8 cellular contexts compared by ENCODE assay signal in genomic region chr11:46826310-46827044, GRCh38. TPM values are rescaled to one million over a fixed set of nuclear protein-coding genes. Genes with fewer than 3 reads are reported as not detected.
DNase-seq lines count a peak whose midpoint lies in the region; ATAC-seq and TF ChIP-seq lines count a peak whose summit lies in the region.

No MANE protein-coding gene starts in this region.

- H3K14ac ChIP-seq in trophoblast cell (ENCODE audit: low read length): no peak overlapping the region

- H4K8ac ChIP-seq in trophoblast cell (ENCODE audit: low read depth, low read length): no peak overlapping the region

- H3K27ac ChIP-seq in C4-2B: 0 out of 2 replicates have a peak overlapping the region, but pooled peaks have one; percentile 5
- H3K27ac ChIP-seq in adrenal gland: peak overlapping the region; percentile 51 to 90 (median 72)
- peak overlapping the region in 9 of 10 donors; percentile 64 to 87 (median 78) for H3K27ac ChIP-seq in heart right ventricle
- peak overlapping the region; percentile 24 for H3K27ac ChIP-seq in trophoblast cell (ENCODE audit: low read depth, low read length)
- H3K27ac ChIP-seq in tibial nerve: peak overlapping the region in 3 of 4 donors; percentile 56 to 80 (median 66)

- H3K4me1 ChIP-seq in adrenal gland (replicated peaks in 1 of 2) (peaks cover 34 to 46% of the 10 kb centered on the region in 2 donors), heart right ventricle (peaks cover 0 to 54% (median 40%) of the 10 kb centered on the region in 9 donors), trophoblast cell (ENCODE audit: control insufficient read depth in 1 of 2, insufficient read depth in 2 of 2, low read length in 2 of 2) (peaks cover 3 to 6% of the 10 kb centered on the region in 2 experiments), tibial nerve (peaks cover 0 to 35% (median 11%) of the 10 kb centered on the region in 4 donors)

- TF ChIP-seq CTCF in C4-2B (conservative IDR thresholded peaks at IDR 0.05): no peak
- peak in 4 of 6 experiments; percentile 16 to 36 (median 24) for TF ChIP-seq CTCF in adrenal gland (IDR thresholded peaks at IDR 0.05)
- TF ChIP-seq CTCF in heart right ventricle (IDR thresholded peaks at IDR 0.05): peak in 4 of 9 donors; percentile 31 to 46 (median 38)
- TF ChIP-seq CTCF in tibial nerve (IDR thresholded peaks at IDR 0.05): peak in 3 of 5 experiments; percentile 17 to 52 (median 33)

- no peak overlapping the region for H2AK5ac ChIP-seq in trophoblast cell (ENCODE audit: low read length)

- no peaks in the 10 kb centered on the region for H3K79me1 ChIP-seq in trophoblast cell (ENCODE audit: low read length)

- TF ChIP-seq POLR2A in adrenal gland (IDR thresholded peaks at IDR 0.05): peak; percentile 39 to 77
- TF ChIP-seq POLR2A in tibial nerve (IDR thresholded peaks at IDR 0.05): no peak

- H3K36me3 ChIP-seq in adrenal gland (replicated peaks in 1 of 2) (no peaks in the 10 kb centered on the region), heart right ventricle (no peaks in the 10 kb centered on the region), trophoblast cell (ENCODE audit: control insufficient read depth in 1 of 2, insufficient read depth in 2 of 2, low read length in 2 of 2) (no peaks in the 10 kb centered on the region), tibial nerve (no peaks in the 10 kb centered on the region)

- intact Hi-C loops in adrenal gland (cut with DNase I): no loop called here
- intact Hi-C loops in heart right ventricle (cut with DNase I): loop anchor here in 4 of 10 donors (1.0 to 2.0 kb wide), 2 partner anchors 20 kb away; partner anchors contain the start of gene CKAP5 (in 4 of the 4)

- DNase-seq in HPDE6-E6E7 (ENCODE audit: extremely low spot score): peak; percentile 59
- peak; percentile 32 to 81 for DNase-seq in SW 1271 (lab: John Stamatoyannopoulos, UW)
- DNase-seq in adrenal gland: peak; percentile 79 to 92 (median 87)
- DNase-seq in heart right ventricle: peak; percentile 84 to 85
- DNase-seq in trophoblast cell: peak; percentile 83 to 85
- peak; percentile 67 to 74 for DNase-seq in tibial nerve (ENCODE audit: low spot score in 2 of 2)

- no peak overlapping the region for H2BK12ac ChIP-seq in trophoblast cell (ENCODE audit: low read length)

- WGBS in adrenal gland, 4 donors: 1 to 6% (median 3%) methylated on average over 2 to 32 of the region's 32 CpGs
- 1% methylated on average over 32 of the region's 32 CpGs for WGBS in heart right ventricle, 2 donors
- no CpG with 5 or more reads among the region's 32 CpGs for WGBS in trophoblast cell (ENCODE audit: extremely low coverage, insufficient coverage, insufficient read length)
- 2 to 3% methylated on average over 14 to 16 of the region's 32 CpGs for WGBS in tibial nerve, 2 donors

- peak in 1 of 2 donors; percentile 52 for TF ChIP-seq EP300 in tibial nerve (IDR thresholded peaks at IDR 0.05)

- peak overlapping the region; percentile 14 for H3K18ac ChIP-seq in trophoblast cell (ENCODE audit: low read length)

- H4K91ac ChIP-seq in trophoblast cell (ENCODE audit: low read depth, low read length): no peak overlapping the region

- ATAC-seq in GM19452 (IDR thresholded peaks at IDR 0.05; ENCODE audit: unreplicated experiment) (peak; percentile 98), heart right ventricle (peak; percentile 99)

- no peak overlapping the region for H2AFZ ChIP-seq in trophoblast cell (ENCODE audit: insufficient read depth, low read length, poor library complexity)

- peak overlapping the region; percentile 85 for H3K4me2 ChIP-seq in trophoblast cell (ENCODE audit: low read length)

- no peak overlapping the region for H2BK5ac ChIP-seq in trophoblast cell (ENCODE audit: low read depth, low read length, poor library complexity)

- H3K4ac ChIP-seq in trophoblast cell (ENCODE audit: low read depth, low read length): peak overlapping the region; percentile 37

- no peaks in the 10 kb centered on the region for H3K27me3 ChIP-seq in adrenal gland
- no peaks in the 10 kb centered on the region for H3K27me3 ChIP-seq in heart right ventricle
- no peaks in the 10 kb centered on the region for H3K27me3 ChIP-seq in trophoblast cell (ENCODE audit: insufficient read depth, low read length)
- no peaks in the 10 kb centered on the region for H3K27me3 ChIP-seq in tibial nerve

- H2BK120ac ChIP-seq in trophoblast cell (ENCODE audit: insufficient read depth, low read length, poor library complexity): no peak overlapping the region

- H3K4me3 ChIP-seq in adrenal gland (peak overlapping the region; percentile 31 to 92 (median 68)), heart right ventricle (peak overlapping the region; percentile 19 to 81 (median 66)), trophoblast cell (ENCODE audit: low read depth, low read length) (peak overlapping the region; percentile 62), tibial nerve (peak overlapping the region; percentile 30 to 64 (median 54))

- no peak overlapping the region for H3K23ac ChIP-seq in trophoblast cell (ENCODE audit: low read length)

- H4K12ac ChIP-seq in trophoblast cell (ENCODE audit: low read depth, low read length): no peak overlapping the region

- H3K79me2 ChIP-seq in trophoblast cell (ENCODE audit: control insufficient read depth, insufficient read depth, low read length, poor library complexity): peaks cover 7% of the 10 kb centered on the region

- peak overlapping the region; percentile 39 for H3K9ac ChIP-seq in trophoblast cell (ENCODE audit: low read length)

- H3K9me3 ChIP-seq in adrenal gland (replicated peaks in 1 of 3) (no peaks in the 10 kb centered on the region), heart right ventricle (no peaks in the 10 kb centered on the region), trophoblast cell (ENCODE audit: insufficient read depth, low read depth, low read length) (no peaks in the 10 kb centered on the region), tibial nerve (no peaks in the 10 kb centered on the region)

RNA-seq across cellular contexts. Expression of gene CKAP5, which starts 19.6 kb away (rescaled TPM):
- total RNA-seq in adrenal gland (100 to 1,000 TPM in 4 of 8 donors, 10 to 100 TPM in 4; 71.4 to 174 (median 98.5) TPM), heart right ventricle (100 to 1,000 TPM in 2 of 10 donors, 10 to 100 TPM in 8; 67.7 to 114 (median 82.7) TPM), tibial nerve (10 to 100 TPM; 36.9 to 52.7 (median 47.7) TPM)
- polyA plus RNA-seq in adrenal gland (10 to 100 TPM; 18.0 to 99.7 (median 18.2) TPM), heart right ventricle (10 to 100 TPM in 1 of 2 donors, 1 to 10 TPM in 1; 9.6 to 18.7 TPM)
- polyA plus RNA-seq in trophoblast cell (2013): 72.9 and 73.3 TPM in 2 replicates

Comparison
In these comparisons a context has a peak if more than half of its experiments do, and no peak if none do; other contexts are left out.
1. Peak in every context shown above with its lines: DNase-seq, ATAC-seq, H3K4me3 ChIP-seq and H3K27ac ChIP-seq.
2. H3K27ac ChIP-seq: peak in every context shown above with its lines; median percentile 78 in heart right ventricle; 72 in adrenal gland; 66 in tibial nerve; 24 in trophoblast cell; 5 in C4-2B.
3. POLR2A ChIP-seq: peak in adrenal gland (2 of 2); none in tibial nerve (0 of 2).